ENCODE assay signal across 9 cellular contexts in the genomic region with DNA sequence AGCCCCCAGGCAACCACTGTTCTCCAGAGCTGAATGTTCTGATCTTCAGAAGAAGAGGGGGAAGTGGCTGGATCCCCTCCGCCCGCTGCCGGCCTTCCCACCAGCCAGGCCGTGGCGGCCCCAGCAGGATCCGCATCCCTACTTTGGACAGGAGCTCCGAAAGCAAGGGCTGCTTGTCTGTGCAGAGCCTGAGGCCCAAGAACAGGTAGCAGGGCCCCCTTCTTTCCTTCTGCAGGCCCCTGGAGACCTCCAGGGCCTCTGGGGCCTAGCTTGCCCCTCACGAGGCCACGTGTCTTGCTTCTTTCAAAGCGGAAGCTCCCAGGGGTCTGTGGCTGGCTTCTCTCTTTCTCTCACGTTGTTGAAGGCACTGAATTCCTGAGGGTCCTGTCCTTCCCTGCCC. TPM values are rescaled to one million over a fixed set of nuclear protein-coding genes. Genes with fewer than 3 reads are reported as not detected.
DNase-seq lines count a peak whose midpoint lies in the region; ATAC-seq and TF ChIP-seq lines count a peak whose summit lies in the region.
"Had no signal": no experiment of that assay in that cellular context is flagged by ENCODE, and none has a peak within 500 bp of the region (broad histone marks: within the 10 kb centered on the region; RNA-seq: fewer than 3 reads in every experiment).

No MANE protein-coding gene starts in this region.

- peaks cover 4% of the 10 kb centered on the region for H3K9me3 Mint-ChIP-seq in chondrocyte (ENCODE audit: low read depth)

- H3K4me1 ChIP-seq in psoas muscle = peaks cover 41% of the 10 kb centered on the region

- no peaks in the 10 kb centered on the region for H3K36me3 ChIP-seq in psoas muscle (ENCODE audit: insufficient read depth in 1 of 2, low read depth in 1 of 2)

- ATAC-seq in GM18861 (IDR thresholded peaks at IDR 0.05; ENCODE audit: unreplicated experiment) = peak; percentile 22
- ATAC-seq in HG03039 (IDR thresholded peaks at IDR 0.05; ENCODE audit: unreplicated experiment) = peak; percentile 18
- no peak for ATAC-seq in psoas muscle
- ATAC-seq in activated CD4-positive, CD25-positive, alpha-beta regulatory T cell treated with anti-CD3 and anti-CD28 coated beads, Interleukin-2, amount 50 U/mL, for 24 hours = no peak
- ATAC-seq: Panc1 had no signal

- H3K9me3 ChIP-seq in psoas muscle = no peaks in the 10 kb centered on the region

- no peak for DNase-seq in chondrocyte (ENCODE audit: low spot score)
- no peak for DNase-seq in psoas muscle
- no peak for DNase-seq in NCI-H226
- DNase-seq in C1 segment of cervical spinal cord (lab: John Stamatoyannopoulos, UW) = no peak
- DNase-seq in NCI-H1417 (lab: John Stamatoyannopoulos, UW) = no peak

- WGBS in psoas muscle, 3 donors = 72 to 76% (median 73%) methylated on average over 11 of the region's 11 CpGs

- TF ChIP-seq CTCF in chondrocyte (IDR thresholded peaks at IDR 0.05) (no peak), psoas muscle (IDR thresholded peaks at IDR 0.05) (no peak)

- H3K4me1 Mint-ChIP-seq in chondrocyte (ENCODE audit: low read depth) = peaks cover 31% of the 10 kb centered on the region

- H3K4me3 Mint-ChIP-seq in chondrocyte (ENCODE audit: unreplicated experiment) = no peak overlapping the region

- intact Hi-C loops in psoas muscle (cut with DNase I) = loop anchor here in 1 of 2 donors (10.0 kb wide), 1 partner anchor 143 kb away; no protein-coding TSS in a partner anchor

- no peak overlapping the region for H3K4me3 ChIP-seq in psoas muscle

- no peaks in the 10 kb centered on the region for H3K27me3 Mint-ChIP-seq in chondrocyte (ENCODE audit: low read depth)

- H3K36me3 Mint-ChIP-seq in chondrocyte (ENCODE audit: low read depth) = no peaks in the 10 kb centered on the region

- no peaks in the 10 kb centered on the region for H3K27me3 ChIP-seq in psoas muscle (ENCODE audit: insufficient read depth in 3 of 3, low read length in 2 of 3)

- H3K27ac Mint-ChIP-seq in chondrocyte (ENCODE audit: unreplicated experiment) = peak overlapping the region; percentile 69

- H3K27ac ChIP-seq in psoas muscle = peak overlapping the region; percentile 90

RNA-seq across cellular contexts. Expression of gene PGF, which starts 13.2 kb away (rescaled TPM):
- total RNA-seq in chondrocyte (2.0 to 3.2 TPM (median 2.3 TPM) in 3 replicates), psoas muscle (1 to 10 TPM; 4.1 to 9.8 (median 8.1) TPM)
- polyA plus RNA-seq in psoas muscle = 1 to 10 TPM; 2.5 to 9.2 (median 2.6) TPM

RNA-seq across cellular contexts. Expression of gene RPS6KL1, which starts 19.1 kb away (rescaled TPM):
- total RNA-seq in chondrocyte = 0.82 to 6.5 TPM (median 5.8 TPM) in 3 replicates
- 10 to 100 TPM; 23.0 to 34.1 (median 28.1) TPM for total RNA-seq in psoas muscle
- polyA plus RNA-seq in psoas muscle = 10 to 100 TPM in 2 of 3 donors, 1 to 10 TPM in 1; 9.4 to 25.6 (median 11.1) TPM

Comparison
In these comparisons a context has a peak if more than half of its experiments do, and no peak if none do; other contexts are left out.
1. ATAC-seq: peak in GM18861 (single experiment) and HG03039 (single experiment); none in psoas muscle (0 of 4) and activated CD4-positive, CD25-positive, alpha-beta regulatory T cell treated with anti-CD3 and anti-CD28 coated beads, Interleukin-2, amount 50 U/mL, for 24 hours (0 of 2).